ENCODE assay signal across 19 cellular contexts in the genomic region with DNA sequence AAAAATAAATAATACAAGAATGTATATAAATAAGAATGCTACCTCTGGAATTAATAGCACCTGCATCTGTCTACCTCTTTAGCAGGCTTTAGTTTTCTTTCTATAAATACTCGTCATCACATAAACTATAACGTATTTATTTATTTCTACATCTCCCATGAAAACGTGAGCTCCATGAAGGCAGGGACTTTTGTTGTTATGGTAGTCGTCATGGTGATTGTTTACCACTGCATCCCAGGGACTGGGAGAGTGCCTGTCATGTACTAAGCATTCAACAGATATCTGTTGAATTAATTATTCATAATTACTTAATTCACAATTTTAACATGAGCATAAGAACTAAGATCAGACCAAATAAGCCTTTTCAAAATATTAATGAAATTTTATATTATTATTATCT.
DNase-seq lines count a peak whose midpoint lies in the region; ATAC-seq, FAIRE-seq and TF ChIP-seq lines count a peak whose summit lies in the region.
"Had no signal": no experiment of that assay in that cellular context is flagged by ENCODE, and none has a peak within 500 bp of the region (broad histone marks: within the 10 kb centered on the region; RNA-seq: fewer than 3 reads in every experiment).

No MANE protein-coding gene starts in this region.

- POLR2A ChIA-PET in HepG2 (lab: Yijun Ruan, JAX) = no interaction called here

- CTCF ChIA-PET in HepG2 (lab: Yijun Ruan, JAX; ENCODE audit: low intra/inter-chr PET ratio, low total read pairs) = no interaction called here

- H3K4me1 ChIP-seq in HepG2 (ENCODE audit: insufficient read depth, low read length) = no peaks in the 10 kb centered on the region
- H3K4me1 ChIP-seq in right lobe of liver = no peaks in the 10 kb centered on the region
- no peaks in the 10 kb centered on the region for H3K4me1 ChIP-seq in mesendoderm (ENCODE audit: control insufficient read depth, low read depth, low read length)
- no peaks in the 10 kb centered on the region for H3K4me1 ChIP-seq in MM.1S (ENCODE audit: low read length)
- H3K4me1 ChIP-seq: A549 had no signal

- H3K56ac ChIP-seq in mesendoderm (ENCODE audit: low read length) = no peak overlapping the region

- H2BK5ac ChIP-seq in mesendoderm (ENCODE audit: low read length) = no peak overlapping the region

- H3K27me3 ChIP-seq in HepG2 (ENCODE audit: control insufficient read depth in 1 of 2, insufficient read depth in 2 of 2, low read length in 2 of 2) (no peaks in the 10 kb centered on the region; a peak in 1 of 5 replicates), right lobe of liver (no peaks in the 10 kb centered on the region), mesendoderm (ENCODE audit: insufficient read depth, low read length, poor library complexity) (no peaks in the 10 kb centered on the region), MM.1S (replicated peaks; ENCODE audit: insufficient read depth, low read length) (no peaks in the 10 kb centered on the region)
- H3K27me3 ChIP-seq: BLaER1 had no signal

- H3K27ac ChIP-seq in HepG2 (ENCODE audit: extremely low read length, insufficient read depth, low read length) = no peak overlapping the region
- H3K27ac ChIP-seq in right lobe of liver = no peak overlapping the region
- no peak overlapping the region for H3K27ac ChIP-seq in mesendoderm (ENCODE audit: low read depth, low read length)
- H3K27ac ChIP-seq in MM.1S (ENCODE audit: low read length) = no peak overlapping the region
- H3K27ac ChIP-seq: A549, BLaER1, GM23248 had no signal

- H3K4ac ChIP-seq in mesendoderm (ENCODE audit: low read depth, low read length) = no peak overlapping the region

- intact Hi-C loops in HepG2 (cut with micrococcal nuclease; ENCODE audit: unreplicated experiment) (no loop called here), right lobe of liver (cut with DNase I) (no loop called here)

- ATAC-seq in HepG2 = no peak
- no peak for ATAC-seq in right lobe of liver
- ATAC-seq: A549; CD8-positive, alpha-beta T cell; HCT116 had no signal

- no peaks in the 10 kb centered on the region for H3K9me2 ChIP-seq in MM.1S (replicated peaks; ENCODE audit: insufficient read depth, low read length)

- H3K23ac ChIP-seq in mesendoderm (ENCODE audit: low read length) = no peak overlapping the region

- H3K9ac ChIP-seq in HepG2 (ENCODE audit: insufficient read depth, low read depth, low read length) (no peak overlapping the region), mesendoderm (ENCODE audit: low read length) (no peak overlapping the region), MM.1S (ENCODE audit: low read length) (no peak overlapping the region)
- H3K9ac ChIP-seq: BLaER1, GM23248 had no signal

- no peak overlapping the region for H2BK120ac ChIP-seq in mesendoderm (ENCODE audit: low read depth, low read length)

- H3K27me3 Mint-ChIP-seq in endothelial cell (ENCODE audit: unreplicated experiment) = no peaks in the 10 kb centered on the region

- no peak for TF ChIP-seq POLR2A in HepG2 (IDR thresholded peaks at IDR 0.05; ENCODE audit: insufficient read depth in 1 of 2, low read depth in 2 of 2, low read length in 2 of 2)
- no peak for TF ChIP-seq POLR2A in right lobe of liver (IDR thresholded peaks at IDR 0.05)

- no peak overlapping the region for H4K5ac ChIP-seq in mesendoderm (ENCODE audit: low read length)

- H3K9me3 ChIP-seq in HepG2 (ENCODE audit: low read length) (no peaks in the 10 kb centered on the region), right lobe of liver (no peaks in the 10 kb centered on the region), MM.1S (replicated peaks; ENCODE audit: insufficient read depth, low read length) (no peaks in the 10 kb centered on the region)
- H3K9me3 ChIP-seq: A549, BLaER1 had no signal

- H2BK15ac ChIP-seq in mesendoderm (replicated peaks; ENCODE audit: low read depth) = no peak overlapping the region

- H2AFZ ChIP-seq in HepG2 (ENCODE audit: low read length) = no peak overlapping the region
- no peak overlapping the region for H2AFZ ChIP-seq in MM.1S (ENCODE audit: low read length)
- H2AFZ ChIP-seq: GM23248 had no signal

- H3K79me1 ChIP-seq in mesendoderm (ENCODE audit: low read length) = no peaks in the 10 kb centered on the region

- DNase-seq in HepG2 (ENCODE audit: low spot score) (no peak), right lobe of liver (no peak), endothelial cell (ENCODE audit: low spot score) (no peak), mesendoderm (peak; percentile 76), MM.1S (no peak), CD1c-positive myeloid dendritic cell (ENCODE audit: extremely low spot score) (no peak)
- DNase-seq: Calu3; CD8-positive, alpha-beta T cell; GM23248; H7; HFFc6; KG1 had no signal

- H3F3A ChIP-seq in MM.1S (ENCODE audit: insufficient read depth, low read length) = no peaks in the 10 kb centered on the region

- H4K20me1 ChIP-seq in HepG2 (ENCODE audit: insufficient read depth, low read length) (no peaks in the 10 kb centered on the region), MM.1S (ENCODE audit: insufficient read depth, low read length) (no peaks in the 10 kb centered on the region)
- H4K20me1 ChIP-seq: BLaER1 had no signal

- H3K4me3 ChIP-seq in HepG2 (replicated peaks in 1 of 3; ENCODE audit: insufficient read depth in 1 of 3, low read depth in 2 of 3, low read length in 3 of 3) = no peak overlapping the region
- no peak overlapping the region for H3K4me3 ChIP-seq in right lobe of liver
- no peak overlapping the region for H3K4me3 ChIP-seq in mesendoderm (ENCODE audit: low read length)
- H3K4me3 ChIP-seq in MM.1S (ENCODE audit: low read length) = no peak overlapping the region
- H3K4me3 ChIP-seq: A549, BLaER1, GM23248 had no signal

- TF ChIP-seq RAD21 in HepG2 (CRISPR knock-in tag; IDR thresholded peaks at IDR 0.05) = no peak

- no peak for TF ChIP-seq CTCF in HepG2 (CRISPR knock-in tag; IDR thresholded peaks at IDR 0.05)
- no peak for TF ChIP-seq CTCF in right lobe of liver (IDR thresholded peaks at IDR 0.05)
- TF ChIP-seq CTCF in endothelial cell (IDR thresholded peaks at IDR 0.05; ENCODE audit: unreplicated experiment) = no peak
- no peak for TF ChIP-seq CTCF in MM.1S (IDR thresholded peaks at IDR 0.05; ENCODE audit: low read length)

- H3K4me2 ChIP-seq in HepG2 (ENCODE audit: low read depth, low read length) (no peak overlapping the region), mesendoderm (ENCODE audit: low read length) (no peak overlapping the region), MM.1S (ENCODE audit: low read depth, low read length) (no peak overlapping the region)
- H3K4me2 ChIP-seq: A549, BLaER1 had no signal

- H3K4me1 Mint-ChIP-seq in endothelial cell (ENCODE audit: unreplicated experiment) = no peaks in the 10 kb centered on the region
- H3K4me1 Mint-ChIP-seq: CD14-positive monocyte had no signal

- H3K4me3 Mint-ChIP-seq in endothelial cell (ENCODE audit: unreplicated experiment) = no peak overlapping the region
- H3K4me3 Mint-ChIP-seq: CD14-positive monocyte; CD8-positive, alpha-beta T cell; HFFc6 had no signal

- no TSS peak for BruUV-seq in HepG2 (replicated peaks; lab: Mats Ljungman, UMichigan)

- H3K36me3 ChIP-seq in HepG2 (replicated peaks in 1 of 2; ENCODE audit: control insufficient read depth in 1 of 2, insufficient read depth in 2 of 2, low read length in 2 of 2) (no peaks in the 10 kb centered on the region), right lobe of liver (no peaks in the 10 kb centered on the region), mesendoderm (ENCODE audit: control insufficient read depth, insufficient read depth, low read length) (no peaks in the 10 kb centered on the region), MM.1S (replicated peaks; ENCODE audit: insufficient read depth, low read length) (no peaks in the 10 kb centered on the region)
- H3K36me3 ChIP-seq: BLaER1 had no signal

- FAIRE-seq in HepG2 (lab: Jason Lieb, UNC) = no peak
- FAIRE-seq: A549, G401.6, GM12892, GM18507 had no signal

- in situ Hi-C loops in HepG2 (cut with HindIII; ENCODE audit: extremely low pct_ligation_motif_present, low pct_unique_long_range_greater_than_20kb) = no loop called here

- H3K79me2 ChIP-seq in HepG2 (ENCODE audit: insufficient read depth, low read length) (no peaks in the 10 kb centered on the region), mesendoderm (ENCODE audit: control insufficient read depth, insufficient read depth, low read length) (no peaks in the 10 kb centered on the region), MM.1S (ENCODE audit: low read length) (no peaks in the 10 kb centered on the region)

- 3% methylated on average over 4 of the region's 4 CpGs for WGBS in HepG2 (ENCODE audit: low lambda C conversion rate)
- WGBS in right lobe of liver (ENCODE audit: insufficient coverage, low coverage, low lambda C conversion rate, missing lambda C conversion rate) = 51% methylated on average over 4 of the region's 4 CpGs
- 100% methylated on average over 3 of the region's 4 CpGs for WGBS in mesendoderm (ENCODE audit: extremely low coverage, insufficient coverage, low lambda C conversion rate)

- no peaks in the 10 kb centered on the region for H3K9me3 Mint-ChIP-seq in endothelial cell (ENCODE audit: unreplicated experiment)
- H3K9me3 Mint-ChIP-seq: CD8-positive, alpha-beta T cell had no signal

- no peaks in the 10 kb centered on the region for H3K36me3 Mint-ChIP-seq in endothelial cell (ENCODE audit: low read depth, unreplicated experiment)
- H3K36me3 Mint-ChIP-seq: CD14-positive monocyte; CD8-positive, alpha-beta T cell had no signal

- no peak overlapping the region for H4K8ac ChIP-seq in mesendoderm (ENCODE audit: low read depth, low read length)

- no peak overlapping the region for H2AK5ac ChIP-seq in mesendoderm (ENCODE audit: low read length)

- TF ChIP-seq EP300 in HepG2 (IDR thresholded peaks at IDR 0.05; ENCODE audit: low read depth in 2 of 2, low read length in 2 of 2) (no peak), HepG2 (CRISPR knock-in tag; IDR thresholded peaks at IDR 0.05; ENCODE audit: borderline replicate concordance) (no peak)

- H3K18ac ChIP-seq in mesendoderm (ENCODE audit: low read length) = no peak overlapping the region

- peak overlapping the region; percentile 39 for H3K27ac Mint-ChIP-seq in endothelial cell (ENCODE audit: unreplicated experiment)
- H3K27ac Mint-ChIP-seq: CD14-positive monocyte; CD8-positive, alpha-beta T cell; HFFc6 had no signal

TF ChIP-seq in HepG2, 621 proteins besides CTCF, POLR2A, EP300 and RAD21:
- TF ChIP-seq CREB1 (IDR thresholded peaks at IDR 0.05) = 0 out of 2 replicates have a peak, but pooled peaks have one; percentile 13
- TF ChIP-seq CREB1 (CRISPR knock-in tag; IDR thresholded peaks at IDR 0.05) = no peak
- no peak for TF ChIP-seq FOSL2 (CRISPR knock-in tag; IDR thresholded peaks at IDR 0.05)
